10 cellular contexts compared by ENCODE assay signal in the genomic region with DNA sequence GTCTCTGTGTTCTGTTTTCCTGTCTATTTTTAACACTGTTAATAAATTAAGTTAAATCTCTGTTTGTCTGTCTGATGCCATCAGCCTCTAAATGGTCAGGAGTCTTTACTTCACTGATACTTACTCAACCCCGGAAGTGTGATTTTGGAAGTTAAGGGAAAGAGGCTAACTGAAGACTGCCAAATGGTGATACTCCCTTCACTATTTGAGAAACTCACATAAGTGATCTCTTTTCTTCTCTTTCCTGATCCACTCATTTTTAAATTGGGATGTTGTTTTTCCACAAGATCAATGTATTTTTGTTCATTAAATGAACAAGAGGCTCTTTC. TPM values are rescaled to one million over a fixed set of nuclear protein-coding genes. Genes with fewer than 3 reads are reported as not detected.
DNase-seq lines count a peak whose midpoint lies in the region; ATAC-seq and TF ChIP-seq lines count a peak whose summit lies in the region.
"Had no signal": no experiment of that assay in that cellular context is flagged by ENCODE, and none has a peak within 500 bp of the region (broad histone marks: within the 10 kb centered on the region; RNA-seq: fewer than 3 reads in every experiment).

No MANE protein-coding gene starts in this region.

- no peak for TF ChIP-seq CTCF in hepatocyte (IDR thresholded peaks at IDR 0.05; ENCODE audit: poor library complexity)

- H2AFZ ChIP-seq in hepatocyte = peak overlapping the region; percentile 29

- H3K27ac ChIP-seq in hepatocyte = no peak overlapping the region
- H3K27ac ChIP-seq: SJSA1 had no signal

- H3K36me3 Mint-ChIP-seq in activated T-helper 17 cell treated with anti-CD3 and anti-CD28 coated beads, Interleukin-2, amount 50 U/mL, for 72 hours (ENCODE audit: low read depth) = peaks cover 8% of the 10 kb centered on the region
- no peaks in the 10 kb centered on the region for H3K36me3 Mint-ChIP-seq in stimulated activated effector memory CD8-positive, alpha-beta T cell treated with anti-CD3 and anti-CD28 coated beads, Interleukin-12 subunit alpha, Interleukin-12 subunit beta, amount 100 ng/mL, for 72 hours

- H3K27me3 Mint-ChIP-seq in activated T-helper 17 cell treated with anti-CD3 and anti-CD28 coated beads, Interleukin-2, amount 50 U/mL, for 72 hours = no peaks in the 10 kb centered on the region

- no peaks in the 10 kb centered on the region for H3K79me2 ChIP-seq in hepatocyte

- peak; percentile 8 for ATAC-seq in GM21717 (IDR thresholded peaks at IDR 0.05; ENCODE audit: unreplicated experiment)
- no peak for ATAC-seq in activated T-helper 17 cell treated with anti-CD3 and anti-CD28 coated beads, Interleukin-2, amount 50 U/mL, for 72 hours (replicated peaks)
- no peak for ATAC-seq in stimulated activated effector memory CD8-positive, alpha-beta T cell treated with anti-CD3 and anti-CD28 coated beads, Interleukin-12 subunit alpha, Interleukin-12 subunit beta, amount 100 ng/mL, for 72 hours
- ATAC-seq in HG03108 (IDR thresholded peaks at IDR 0.05; ENCODE audit: unreplicated experiment) = no peak

- no peaks in the 10 kb centered on the region for H3K9me2 ChIP-seq in hepatocyte (replicated peaks; ENCODE audit: insufficient read depth)

- 58% methylated on average over 1 of the region's 1 CpG for WGBS in hepatocyte (ENCODE audit: low lambda C conversion rate, missing lambda C conversion rate)

- peaks cover 5% of the 10 kb centered on the region for H3K4me1 Mint-ChIP-seq in activated T-helper 17 cell treated with anti-CD3 and anti-CD28 coated beads, Interleukin-2, amount 50 U/mL, for 72 hours
- H3K4me1 Mint-ChIP-seq in stimulated activated effector memory CD8-positive, alpha-beta T cell treated with anti-CD3 and anti-CD28 coated beads, Interleukin-12 subunit alpha, Interleukin-12 subunit beta, amount 100 ng/mL, for 72 hours = peaks cover 22% of the 10 kb centered on the region

- no peaks in the 10 kb centered on the region for H3K27me3 ChIP-seq in hepatocyte
- H3K27me3 ChIP-seq: SJSA1 had no signal

- H3K4me3 ChIP-seq in hepatocyte = no peak overlapping the region
- H3K4me3 ChIP-seq: SJSA1 had no signal

- no peaks in the 10 kb centered on the region for H3K4me1 ChIP-seq in hepatocyte (ENCODE audit: insufficient read depth)
- H3K4me1 ChIP-seq: SJSA1 had no signal

- peak overlapping the region; percentile 81 for H3K4me3 Mint-ChIP-seq in activated T-helper 17 cell treated with anti-CD3 and anti-CD28 coated beads, Interleukin-2, amount 50 U/mL, for 72 hours
- peak overlapping the region; percentile 62 for H3K4me3 Mint-ChIP-seq in stimulated activated effector memory CD8-positive, alpha-beta T cell treated with anti-CD3 and anti-CD28 coated beads, Interleukin-12 subunit alpha, Interleukin-12 subunit beta, amount 100 ng/mL, for 72 hours

- H3K9me3 Mint-ChIP-seq in activated T-helper 17 cell treated with anti-CD3 and anti-CD28 coated beads, Interleukin-2, amount 50 U/mL, for 72 hours = no peaks in the 10 kb centered on the region
- H3K9me3 Mint-ChIP-seq in stimulated activated effector memory CD8-positive, alpha-beta T cell treated with anti-CD3 and anti-CD28 coated beads, Interleukin-12 subunit alpha, Interleukin-12 subunit beta, amount 100 ng/mL, for 72 hours = no peaks in the 10 kb centered on the region

- peak overlapping the region; percentile 78 for H3K27ac Mint-ChIP-seq in activated T-helper 17 cell treated with anti-CD3 and anti-CD28 coated beads, Interleukin-2, amount 50 U/mL, for 72 hours
- peak overlapping the region; percentile 86 for H3K27ac Mint-ChIP-seq in stimulated activated effector memory CD8-positive, alpha-beta T cell treated with anti-CD3 and anti-CD28 coated beads, Interleukin-12 subunit alpha, Interleukin-12 subunit beta, amount 100 ng/mL, for 72 hours

- DNase-seq in hepatocyte (ENCODE audit: low spot score) = no peak
- DNase-seq in stimulated activated effector memory CD8-positive, alpha-beta T cell treated with anti-CD3 and anti-CD28 coated beads, Interleukin-12 subunit alpha, Interleukin-12 subunit beta, amount 100 ng/mL, for 72 hours (ENCODE audit: low spot score in 2 of 2) = no peak
- no peak for DNase-seq in SK-N-DZ (ENCODE audit: low spot score)
- no peak for DNase-seq in NCI-H748 (lab: John Stamatoyannopoulos, UW; ENCODE audit: unreplicated experiment)
- no peak for DNase-seq in foreskin melanocyte
- DNase-seq: DMS53 had no signal

- H3K36me3 ChIP-seq in hepatocyte (replicated peaks; ENCODE audit: insufficient read depth, low read depth) = no peaks in the 10 kb centered on the region
- H3K36me3 ChIP-seq: SJSA1 had no signal

- peak overlapping the region; percentile 59 for H3K4me2 ChIP-seq in hepatocyte

- H4K20me1 ChIP-seq in hepatocyte (ENCODE audit: insufficient read depth, poor library complexity, severe bottlenecking) = no peaks in the 10 kb centered on the region

- no peaks in the 10 kb centered on the region for H3K9me3 ChIP-seq in hepatocyte (ENCODE audit: low read depth)
- H3K9me3 ChIP-seq: SJSA1 had no signal

RNA-seq across cellular contexts. Expression of a gene that starts 0.4 kb away (rescaled TPM):
- total RNA-seq in activated T-helper 17 cell treated with anti-CD3 and anti-CD28 coated beads, Interleukin-2, amount 50 U/mL, for 72 hours = not detected
- total RNA-seq in hepatocyte = 0.13 and 0.36 TPM in 2 replicates
- 0.42 TPM in 1 of 2 replicates, not detected in the other for polyA plus RNA-seq in hepatocyte
- polyA plus RNA-seq in SK-N-DZ (2014; cell fraction: cytosol; rRNA removed) = not detected in 2 replicates
- polyA plus RNA-seq in SK-N-DZ (2014; cell fraction: nucleus; rRNA removed) = not detected in 2 replicates
- total RNA-seq: SJSA1 had no signal
